ENCODE assay signal across 22 cellular contexts in the genomic region with DNA sequence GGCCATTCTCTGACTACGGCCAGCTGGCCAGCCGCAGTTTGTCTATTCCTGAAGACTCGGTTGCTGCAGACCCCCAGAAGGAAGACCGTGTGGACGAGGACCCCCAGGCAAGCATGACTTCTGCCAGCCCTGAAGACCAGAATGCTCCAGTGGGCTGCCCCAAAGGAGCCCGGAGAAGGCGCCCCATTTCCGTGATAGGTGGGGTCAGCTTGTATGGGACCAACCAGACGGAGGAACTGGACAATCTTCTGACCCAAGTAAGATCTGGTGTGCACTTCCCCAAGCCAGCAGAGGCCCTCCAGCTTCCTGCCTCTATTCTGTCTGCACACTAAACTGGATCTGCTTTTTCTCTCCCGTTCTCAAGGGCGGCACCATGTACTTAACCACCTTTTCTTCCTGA. TPM values are rescaled to one million over a fixed set of nuclear protein-coding genes. Genes with fewer than 3 reads are reported as not detected.
A peak's percentile ranks its signal among the peaks of the same experiment; 100 is the strongest.
DNase-seq lines count a peak whose midpoint lies in the region; ATAC-seq and TF ChIP-seq lines count a peak whose summit lies in the region.
"Had no signal": no experiment of that assay in that cellular context is flagged by ENCODE, and none has a peak within 500 bp of the region (broad histone marks: within the 10 kb centered on the region; RNA-seq: fewer than 3 reads in every experiment).

No MANE protein-coding gene starts in this region.

- WGBS in sigmoid colon, 2 donors: 94 to 96% methylated on average over 11 of the region's 11 CpGs

- H3K9me3 Mint-ChIP-seq in activated CD8-positive, alpha-beta memory T cell treated with anti-CD3 and anti-CD28 coated beads, Interleukin-2, amount 10 ng/mL, durations not matched to agents 7 days and 5 days (ENCODE audit: low read depth): no peaks in the 10 kb centered on the region
- no peaks in the 10 kb centered on the region for H3K9me3 Mint-ChIP-seq in activated naive CD8-positive, alpha-beta T cell treated with anti-CD3 and anti-CD28 coated beads, Interleukin-2, amount 50 U/mL, for 24 hours
- H3K9me3 Mint-ChIP-seq: stimulated activated memory B cell treated with anti-CD40 and anti-IgM and Interleukin-4, amounts not matched to agents 10 μg/mL and 1 μg/mL and 100 μg/mL, for 72 hours had no signal

- TF ChIP-seq EP300 in sigmoid colon (IDR thresholded peaks at IDR 0.05): no peak

- H3K4me3 ChIP-seq in sigmoid colon (no peak overlapping the region), breast epithelium (no peak overlapping the region)
- H3K4me3 ChIP-seq: gastrocnemius medialis, tibial artery had no signal

- ATAC-seq in activated CD8-positive, alpha-beta memory T cell treated with anti-CD3 and anti-CD28 coated beads, Interleukin-2, amount 10 ng/mL, durations not matched to agents 7 days and 5 days: no peak
- ATAC-seq in activated naive CD8-positive, alpha-beta T cell treated with anti-CD3 and anti-CD28 coated beads, Interleukin-2, amount 50 U/mL, for 24 hours: no peak
- no peak for ATAC-seq in HG02973 (IDR thresholded peaks at IDR 0.05; ENCODE audit: unreplicated experiment)
- ATAC-seq: gastrocnemius medialis; Panc1; stimulated activated memory B cell treated with anti-CD40 and anti-IgM and Interleukin-4, amounts not matched to agents 10 μg/mL and 1 μg/mL and 100 μg/mL, for 72 hours had no signal

- intact Hi-C loops in sigmoid colon (cut with DNase I): no loop called here
- intact Hi-C loops in breast epithelium (cut with DNase I; ENCODE audit: low total_unique reads): no loop called here

- peaks cover 18% of the 10 kb centered on the region for H3K36me3 Mint-ChIP-seq in activated CD8-positive, alpha-beta memory T cell treated with anti-CD3 and anti-CD28 coated beads, Interleukin-2, amount 10 ng/mL, durations not matched to agents 7 days and 5 days
- H3K36me3 Mint-ChIP-seq in activated naive CD8-positive, alpha-beta T cell treated with anti-CD3 and anti-CD28 coated beads, Interleukin-2, amount 50 U/mL, for 24 hours (ENCODE audit: low read depth): peaks cover 28% of the 10 kb centered on the region

- peak overlapping the region; percentile 95 for H3K27ac Mint-ChIP-seq in activated CD8-positive, alpha-beta memory T cell treated with anti-CD3 and anti-CD28 coated beads, Interleukin-2, amount 10 ng/mL, durations not matched to agents 7 days and 5 days
- peak overlapping the region; percentile 95 for H3K27ac Mint-ChIP-seq in activated naive CD8-positive, alpha-beta T cell treated with anti-CD3 and anti-CD28 coated beads, Interleukin-2, amount 50 U/mL, for 24 hours
- H3K27ac Mint-ChIP-seq: stimulated activated memory B cell treated with anti-CD40 and anti-IgM and Interleukin-4, amounts not matched to agents 10 μg/mL and 1 μg/mL and 100 μg/mL, for 72 hours had no signal

- TF ChIP-seq POLR2A in sigmoid colon (IDR thresholded peaks at IDR 0.05) (no peak), breast epithelium (IDR thresholded peaks at IDR 0.05) (no peak)

- H3K4me1 Mint-ChIP-seq in activated CD8-positive, alpha-beta memory T cell treated with anti-CD3 and anti-CD28 coated beads, Interleukin-2, amount 10 ng/mL, durations not matched to agents 7 days and 5 days: peaks cover 41% of the 10 kb centered on the region
- H3K4me1 Mint-ChIP-seq in activated naive CD8-positive, alpha-beta T cell treated with anti-CD3 and anti-CD28 coated beads, Interleukin-2, amount 50 U/mL, for 24 hours: peaks cover 60% of the 10 kb centered on the region

- H3K27ac ChIP-seq in sigmoid colon: no peak overlapping the region
- H3K27ac ChIP-seq in breast epithelium: no peak overlapping the region
- H3K27ac ChIP-seq: gastrocnemius medialis, tibial artery had no signal

- H3K9me3 ChIP-seq in sigmoid colon (no peaks in the 10 kb centered on the region), breast epithelium (no peaks in the 10 kb centered on the region)
- H3K9me3 ChIP-seq: gastrocnemius medialis, tibial artery had no signal

- H3K36me3 ChIP-seq in sigmoid colon (peaks cover 0 to 11% (median 4%) of the 10 kb centered on the region in 4 donors), breast epithelium (no peaks in the 10 kb centered on the region)
- H3K36me3 ChIP-seq: gastrocnemius medialis had no signal

- no peaks in the 10 kb centered on the region for H3K4me1 ChIP-seq in sigmoid colon
- H3K4me1 ChIP-seq in breast epithelium: no peaks in the 10 kb centered on the region
- H3K4me1 ChIP-seq: gastrocnemius medialis, tibial artery had no signal

- CTCF ChIA-PET in activated CD8-positive, alpha-beta memory T cell treated with anti-CD3 and anti-CD28 coated beads, Interleukin-2, amount 10 ng/mL, durations not matched to agents 7 days and 5 days (lab: Charles Lee): interaction anchor here (0.9 kb wide), 1 partner anchor 17 kb away, joined by 4 read pairs; no protein-coding TSS in a partner anchor

- TF ChIP-seq CTCF in sigmoid colon (IDR thresholded peaks at IDR 0.05): no peak
- TF ChIP-seq CTCF in breast epithelium (IDR thresholded peaks at IDR 0.05): no peak

- H3K4me3 Mint-ChIP-seq in activated CD8-positive, alpha-beta memory T cell treated with anti-CD3 and anti-CD28 coated beads, Interleukin-2, amount 10 ng/mL, durations not matched to agents 7 days and 5 days: no peak overlapping the region
- peak overlapping the region; percentile 86 for H3K4me3 Mint-ChIP-seq in activated naive CD8-positive, alpha-beta T cell treated with anti-CD3 and anti-CD28 coated beads, Interleukin-2, amount 50 U/mL, for 24 hours
- H3K4me3 Mint-ChIP-seq: brain; stimulated activated memory B cell treated with anti-CD40 and anti-IgM and Interleukin-4, amounts not matched to agents 10 μg/mL and 1 μg/mL and 100 μg/mL, for 72 hours had no signal

- in situ Hi-C loops in KBM-7 (cut with MboI; ENCODE audit: low pct_unique_long_range_greater_than_20kb, low sequenced_read_pairs): no loop called here

- no peaks in the 10 kb centered on the region for H3K27me3 ChIP-seq in sigmoid colon
- H3K27me3 ChIP-seq in breast epithelium: no peaks in the 10 kb centered on the region
- H3K27me3 ChIP-seq: gastrocnemius medialis, tibial artery had no signal

- no peaks in the 10 kb centered on the region for H3K27me3 Mint-ChIP-seq in activated CD8-positive, alpha-beta memory T cell treated with anti-CD3 and anti-CD28 coated beads, Interleukin-2, amount 10 ng/mL, durations not matched to agents 7 days and 5 days
- H3K27me3 Mint-ChIP-seq in activated naive CD8-positive, alpha-beta T cell treated with anti-CD3 and anti-CD28 coated beads, Interleukin-2, amount 50 U/mL, for 24 hours: no peaks in the 10 kb centered on the region
- H3K27me3 Mint-ChIP-seq: brain; stimulated activated memory B cell treated with anti-CD40 and anti-IgM and Interleukin-4, amounts not matched to agents 10 μg/mL and 1 μg/mL and 100 μg/mL, for 72 hours had no signal

- no peak for DNase-seq in activated CD8-positive, alpha-beta memory T cell treated with anti-CD3 and anti-CD28 coated beads, Interleukin-2, amount 10 ng/mL, durations not matched to agents 7 days and 5 days
- DNase-seq in activated CD8-positive, alpha-beta memory T cell treated with anti-CD3 and anti-CD28 coated beads, Interleukin-2, amount 50 U/mL, for 48 hours: no peak
- peak; percentile 30 for DNase-seq in NOMO-1 treated with DMSO at 0.1 percent for 48 hours (lab: John Stamatoyannopoulos, UW; ENCODE audit: unreplicated experiment)
- no peak for DNase-seq in activated naive CD8-positive, alpha-beta T cell treated with anti-CD3 and anti-CD28 coated beads, Interleukin-2, amount 50 U/mL, for 24 hours
- DNase-seq in sigmoid colon: peak; percentile 57
- no peak for DNase-seq in KBM-7
- DNase-seq in breast epithelium (ENCODE audit: low spot score in 2 of 2): no peak
- DNase-seq: activated CD4-positive, alpha-beta T cell treated with anti-CD3 and anti-CD28 coated beads for 4 hours; activated effector memory CD4-positive, alpha-beta T cell treated with anti-CD3 and anti-CD28 coated beads, Interleukin-2, amount 50 U/mL, for 16 hours; gastrocnemius medialis; GOT3; NCI-H1417 treated with DMSO at 0.1 percent for 48 hours; NCI-H748 treated with DMSO at 0.1 percent for 48 hours; retina; stimulated activated CD4-positive, alpha-beta T cell treated with anti-CD3 and anti-CD28 coated beads, Interleukin-15, amount 100 ng/mL, for 24 hours; tibial artery had no signal

RNA-seq across cellular contexts. Expression of gene C1QTNF9, which starts 59.8 kb away (rescaled TPM):
- total RNA-seq in activated CD8-positive, alpha-beta memory T cell treated with anti-CD3 and anti-CD28 coated beads, Interleukin-2, amount 10 ng/mL, durations not matched to agents 7 days and 5 days: not detected
- total RNA-seq in sigmoid colon: 1 to 10 TPM in 1 of 4 donors, under 1 TPM in 1, not detected in 2; 0.82 to 2.2 TPM
- polyA plus RNA-seq in sigmoid colon: under 1 TPM in 1 of 3 donors, not detected in 2; 0.19 TPM
- total RNA-seq in breast epithelium: under 1 TPM in 2 of 3 donors, not detected in 1; 0.15 to 0.64 TPM
- total RNA-seq: Daoy, epithelial cell of proximal tubule had no signal

Comparison
In these comparisons a context has a peak if more than half of its experiments do, and no peak if none do; other contexts are left out.
1. DNase-seq: peak in NOMO-1 treated with DMSO at 0.1 percent for 48 hours (single experiment) and sigmoid colon (single experiment); none in activated CD8-positive, alpha-beta memory T cell treated with anti-CD3 and anti-CD28 coated beads, Interleukin-2, amount 10 ng/mL, durations not matched to agents 7 days and 5 days (single experiment), activated CD8-positive, alpha-beta memory T cell treated with anti-CD3 and anti-CD28 coated beads, Interleukin-2, amount 50 U/mL, for 48 hours (single experiment), activated naive CD8-positive, alpha-beta T cell treated with anti-CD3 and anti-CD28 coated beads, Interleukin-2, amount 50 U/mL, for 24 hours (single experiment), KBM-7 (single experiment) and breast epithelium (0 of 2).